Comparison of ENCODE assay signal across 12 cellular contexts in the genomic region with DNA sequence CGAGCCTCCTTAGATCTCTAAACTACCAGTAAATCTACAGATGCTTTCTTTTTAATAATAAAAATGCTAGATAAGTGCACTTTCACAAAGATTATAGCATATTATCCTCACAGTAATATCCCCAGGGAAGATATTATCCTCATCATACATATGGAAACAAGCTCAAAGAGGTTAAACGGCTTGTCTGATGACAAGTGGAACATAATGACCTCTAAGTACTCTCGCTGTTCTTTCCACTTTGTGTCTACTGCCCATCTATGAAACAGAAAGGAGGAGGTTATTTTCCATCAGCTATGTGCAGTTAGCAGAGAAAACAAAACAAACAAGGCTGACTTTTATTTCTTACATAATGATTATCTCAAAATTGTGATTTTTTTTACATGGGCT. TPM values are rescaled to one million over a fixed set of nuclear protein-coding genes. Genes with fewer than 3 reads are reported as not detected.
DNase-seq lines count a peak whose midpoint lies in the region; ATAC-seq and TF ChIP-seq lines count a peak whose summit lies in the region.
"Had no signal": no experiment of that assay in that cellular context is flagged by ENCODE, and none has a peak within 500 bp of the region (broad histone marks: within the 10 kb centered on the region; RNA-seq: fewer than 3 reads in every experiment).

No MANE protein-coding gene starts in this region.

- no peaks in the 10 kb centered on the region for H3K36me3 Mint-ChIP-seq in activated T-cell treated with anti-CD3 and anti-CD28 coated beads, Interleukin-2, amount 50 U/mL, for 4 hours (ENCODE audit: insufficient read depth)
- H3K36me3 Mint-ChIP-seq in activated T-helper 1 cell treated with anti-CD3 and anti-CD28 coated beads, Interleukin-12 subunit alpha, Interleukin-12 subunit beta, Interleukin-2, Interleukin-4 antibody, amounts not matched to agents 30 ng/mL and 10 ng/mL and 1 ng/mL, durations not matched to agents 14 hours and 24 hours and 36 hours (ENCODE audit: low read depth), result peaks cover 4% of the 10 kb centered on the region
- H3K36me3 Mint-ChIP-seq in stimulated activated memory B cell treated with anti-CD40 and anti-IgM and Interleukin-4, amounts not matched to agents 10 μg/mL and 1 μg/mL and 100 μg/mL, for 72 hours, result peaks cover 6% of the 10 kb centered on the region

- H3K9me3 ChIP-seq in right lobe of liver, result no peaks in the 10 kb centered on the region

- H3K36me3 ChIP-seq in right lobe of liver, result no peaks in the 10 kb centered on the region
- H3K36me3 ChIP-seq: heart left ventricle had no signal

- no peak for TF ChIP-seq CTCF in right lobe of liver (IDR thresholded peaks at IDR 0.05)

- DNase-seq in activated T-cell treated with anti-CD3 and anti-CD28 coated beads, Interleukin-2, amount 50 U/mL, for 4 hours, result no peak
- no peak for DNase-seq in activated T-cell treated with anti-CD3 and anti-CD28 coated beads, Interleukin-2, amount 50 U/mL, for 1 hour
- DNase-seq in NCI-H2227 treated with DMSO at 0.1 percent for 48 hours (lab: John Stamatoyannopoulos, UW) (peak; percentile 57), NCI-H2081 (lab: John Stamatoyannopoulos, UW) (no peak), right lobe of liver (no peak)
- DNase-seq in activated T-helper 1 cell treated with anti-CD3 and anti-CD28 coated beads, Interleukin-12 subunit alpha, Interleukin-12 subunit beta, Interleukin-2, Interleukin-4 antibody, amounts not matched to agents 30 ng/mL and 10 ng/mL and 1 ng/mL, durations not matched to agents 14 hours and 24 hours and 36 hours (ENCODE audit: low spot score), result no peak
- DNase-seq: activated CD4-positive, alpha-beta T cell treated with anti-CD3 and anti-CD28 coated beads, Interleukin-2, amount 50 U/mL, for 4 hours; H9; heart left ventricle had no signal

- H3K9me3 Mint-ChIP-seq in activated T-cell treated with anti-CD3 and anti-CD28 coated beads, Interleukin-2, amount 50 U/mL, for 4 hours, result peaks cover 6% of the 10 kb centered on the region
- peaks cover 18% of the 10 kb centered on the region for H3K9me3 Mint-ChIP-seq in activated T-helper 1 cell treated with anti-CD3 and anti-CD28 coated beads, Interleukin-12 subunit alpha, Interleukin-12 subunit beta, Interleukin-2, Interleukin-4 antibody, amounts not matched to agents 30 ng/mL and 10 ng/mL and 1 ng/mL, durations not matched to agents 14 hours and 24 hours and 36 hours
- H3K9me3 Mint-ChIP-seq in stimulated activated memory B cell treated with anti-CD40 and anti-IgM and Interleukin-4, amounts not matched to agents 10 μg/mL and 1 μg/mL and 100 μg/mL, for 72 hours, result peaks cover 7% of the 10 kb centered on the region
- H3K9me3 Mint-ChIP-seq: H9 had no signal

- H3K27ac Mint-ChIP-seq in activated T-helper 1 cell treated with anti-CD3 and anti-CD28 coated beads, Interleukin-12 subunit alpha, Interleukin-12 subunit beta, Interleukin-2, Interleukin-4 antibody, amounts not matched to agents 30 ng/mL and 10 ng/mL and 1 ng/mL, durations not matched to agents 14 hours and 24 hours and 36 hours, result peak overlapping the region; percentile 90
- peak overlapping the region; percentile 67 for H3K27ac Mint-ChIP-seq in stimulated activated memory B cell treated with anti-CD40 and anti-IgM and Interleukin-4, amounts not matched to agents 10 μg/mL and 1 μg/mL and 100 μg/mL, for 72 hours
- H3K27ac Mint-ChIP-seq: H9, progenitor cell of endocrine pancreas had no signal

- H3K4me3 ChIP-seq in right lobe of liver, result no peak overlapping the region
- H3K4me3 ChIP-seq: heart left ventricle had no signal

- no peaks in the 10 kb centered on the region for H3K4me1 ChIP-seq in right lobe of liver

- TF ChIP-seq POLR2A in right lobe of liver (IDR thresholded peaks at IDR 0.05), result no peak

- ATAC-seq in activated T-cell treated with anti-CD3 and anti-CD28 coated beads, Interleukin-2, amount 50 U/mL, for 4 hours, result no peak
- ATAC-seq in stimulated activated memory B cell treated with anti-CD40 and anti-IgM and Interleukin-4, amounts not matched to agents 10 μg/mL and 1 μg/mL and 100 μg/mL, for 72 hours, result peak; percentile 55
- ATAC-seq in HG02642 (IDR thresholded peaks at IDR 0.05; ENCODE audit: poor library complexity, unreplicated experiment) (no peak), right lobe of liver (no peak)
- ATAC-seq: heart left ventricle had no signal

- WGBS in right lobe of liver (ENCODE audit: insufficient coverage, low coverage, low lambda C conversion rate, missing lambda C conversion rate), result 53% methylated on average over 3 of the region's 3 CpGs

- peaks cover 16% of the 10 kb centered on the region for H3K4me1 Mint-ChIP-seq in activated T-cell treated with anti-CD3 and anti-CD28 coated beads, Interleukin-2, amount 50 U/mL, for 4 hours (ENCODE audit: low read depth)
- peaks cover 27% of the 10 kb centered on the region for H3K4me1 Mint-ChIP-seq in activated T-helper 1 cell treated with anti-CD3 and anti-CD28 coated beads, Interleukin-12 subunit alpha, Interleukin-12 subunit beta, Interleukin-2, Interleukin-4 antibody, amounts not matched to agents 30 ng/mL and 10 ng/mL and 1 ng/mL, durations not matched to agents 14 hours and 24 hours and 36 hours (ENCODE audit: low read depth)
- H3K4me1 Mint-ChIP-seq in stimulated activated memory B cell treated with anti-CD40 and anti-IgM and Interleukin-4, amounts not matched to agents 10 μg/mL and 1 μg/mL and 100 μg/mL, for 72 hours, result peaks cover 15% of the 10 kb centered on the region
- H3K4me1 Mint-ChIP-seq: H9 had no signal

- H3K4me3 Mint-ChIP-seq in activated T-cell treated with anti-CD3 and anti-CD28 coated beads, Interleukin-2, amount 50 U/mL, for 4 hours, result peak overlapping the region; percentile 27
- peak overlapping the region; percentile 21 for H3K4me3 Mint-ChIP-seq in activated T-helper 1 cell treated with anti-CD3 and anti-CD28 coated beads, Interleukin-12 subunit alpha, Interleukin-12 subunit beta, Interleukin-2, Interleukin-4 antibody, amounts not matched to agents 30 ng/mL and 10 ng/mL and 1 ng/mL, durations not matched to agents 14 hours and 24 hours and 36 hours
- H3K4me3 Mint-ChIP-seq in stimulated activated memory B cell treated with anti-CD40 and anti-IgM and Interleukin-4, amounts not matched to agents 10 μg/mL and 1 μg/mL and 100 μg/mL, for 72 hours, result no peak overlapping the region
- H3K4me3 Mint-ChIP-seq: H9 had no signal

- intact Hi-C loops in activated T-helper 1 cell treated with anti-CD3 and anti-CD28 coated beads, Interleukin-12 subunit alpha, Interleukin-12 subunit beta, Interleukin-2, Interleukin-4 antibody, amounts not matched to agents 30 ng/mL and 10 ng/mL and 1 ng/mL, durations not matched to agents 14 hours and 24 hours and 36 hours (cut with micrococcal nuclease), result loop anchor here (1.0 kb wide), 6 partner anchors 15 to 96 kb away; no protein-coding TSS in a partner anchor
- intact Hi-C loops in right lobe of liver (cut with DNase I), result no loop called here

- no peaks in the 10 kb centered on the region for H3K27me3 ChIP-seq in right lobe of liver
- H3K27me3 ChIP-seq: heart left ventricle had no signal

- H3K27me3 Mint-ChIP-seq in activated T-cell treated with anti-CD3 and anti-CD28 coated beads, Interleukin-2, amount 50 U/mL, for 4 hours (ENCODE audit: low read depth), result no peaks in the 10 kb centered on the region
- H3K27me3 Mint-ChIP-seq in activated T-helper 1 cell treated with anti-CD3 and anti-CD28 coated beads, Interleukin-12 subunit alpha, Interleukin-12 subunit beta, Interleukin-2, Interleukin-4 antibody, amounts not matched to agents 30 ng/mL and 10 ng/mL and 1 ng/mL, durations not matched to agents 14 hours and 24 hours and 36 hours (ENCODE audit: insufficient read depth), result peaks cover 3% of the 10 kb centered on the region
- no peaks in the 10 kb centered on the region for H3K27me3 Mint-ChIP-seq in stimulated activated memory B cell treated with anti-CD40 and anti-IgM and Interleukin-4, amounts not matched to agents 10 μg/mL and 1 μg/mL and 100 μg/mL, for 72 hours

- no peak overlapping the region for H3K27ac ChIP-seq in right lobe of liver
- H3K27ac ChIP-seq: heart left ventricle had no signal

RNA-seq across cellular contexts. Expression of a gene that starts 42.8 kb away (rescaled TPM):
- total RNA-seq in activated T-cell treated with anti-CD3 and anti-CD28 coated beads, Interleukin-2, amount 50 U/mL, for 4 hours, result 1 to 10 TPM; 2.9 to 5.1 (median 3.7) TPM
- 8.4 and 11.9 TPM in 2 replicates for total RNA-seq in activated T-helper 1 cell treated with anti-CD3 and anti-CD28 coated beads, Interleukin-12 subunit alpha, Interleukin-12 subunit beta, Interleukin-2, Interleukin-4 antibody, amounts not matched to agents 30 ng/mL and 10 ng/mL and 1 ng/mL, durations not matched to agents 14 hours and 24 hours and 36 hours
- total RNA-seq in right lobe of liver, result under 1 TPM in 5 of 6 experiments, not detected in 1; 0.07 to 0.37 (median 0.12) TPM
- total RNA-seq: H9 had no signal
